ENCODE assay signal across 40 cellular contexts in the genomic region with DNA sequence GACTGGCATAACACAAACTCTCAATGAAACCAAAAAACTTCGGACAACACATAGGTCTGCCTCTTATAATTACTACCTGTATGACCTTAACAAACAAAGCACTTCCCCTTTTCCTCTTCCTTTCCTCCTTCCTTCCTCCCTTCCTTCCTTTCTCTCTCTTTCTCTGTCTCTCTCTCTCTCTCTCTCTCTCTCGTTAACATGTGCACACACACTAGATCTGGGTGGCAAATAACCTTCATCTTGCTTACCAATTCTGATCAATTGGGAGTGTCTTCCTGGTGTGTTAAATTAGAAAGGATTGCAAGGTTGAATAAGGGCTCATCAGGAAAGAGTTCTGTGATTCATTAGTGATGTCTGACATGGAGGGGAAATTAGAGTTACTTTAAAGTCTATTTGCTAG.
"Had no signal": no experiment of that assay in that cellular context is flagged by ENCODE, and none has a peak within 500 bp of the region (broad histone marks: within the 10 kb centered on the region; RNA-seq: fewer than 3 reads in every experiment).

No MANE protein-coding gene starts in this region.

- H3K9me3 Mint-ChIP-seq: activated naive CD4-positive, alpha-beta T cell treated with anti-CD3 and anti-CD28 coated beads, Interleukin-2, amount 10 ng/mL, durations not matched to agents 7 days and 5 days; activated T-cell treated with anti-CD3 and anti-CD28 coated beads, Interleukin-2, amount 50 U/mL, for 24 hours; activated T-cell treated with anti-CD3 and anti-CD28 coated beads, Interleukin-2, amount 50 U/mL, for 4 hours had no signal

- H3K4me1 Mint-ChIP-seq: activated naive CD4-positive, alpha-beta T cell treated with anti-CD3 and anti-CD28 coated beads, Interleukin-2, amount 10 ng/mL, durations not matched to agents 7 days and 5 days; activated naive CD4-positive, alpha-beta T cell treated with anti-CD3 and anti-CD28 coated beads, Interleukin-2, amount 50 U/mL, for 24 hours; activated naive CD8-positive, alpha-beta T cell treated with anti-CD3 and anti-CD28 coated beads for 36 hours; activated naive CD8-positive, alpha-beta T cell treated with anti-CD3 and anti-CD28 coated beads, Interleukin-2, amount 10 ng/mL, durations not matched to agents 7 days and 5 days; activated naive CD8-positive, alpha-beta T cell treated with anti-CD3 and anti-CD28 coated beads, Interleukin-2, amount 50 U/mL, for 24 hours; activated T-helper 17 cell treated with anti-CD3 and anti-CD28 coated beads, Interleukin-2, amount 50 U/mL, for 72 hours; central memory CD8-positive, alpha-beta T cell had no signal

- H3K36me3 ChIP-seq: adrenal gland, ascending aorta, brain microvascular endothelial cell, breast epithelium, cardiac muscle cell had no signal

- H3K27ac ChIP-seq: adrenal gland, ascending aorta, body of pancreas, brain microvascular endothelial cell, breast epithelium, cardiac muscle cell had no signal

- H3K27me3 Mint-ChIP-seq: activated naive CD4-positive, alpha-beta T cell treated with anti-CD3 and anti-CD28 coated beads, Interleukin-2, amount 10 ng/mL, durations not matched to agents 7 days and 5 days; activated naive CD8-positive, alpha-beta T cell treated with anti-CD3 and anti-CD28 coated beads, Interleukin-2, amount 10 ng/mL, durations not matched to agents 7 days and 5 days; activated naive CD8-positive, alpha-beta T cell treated with anti-CD3 and anti-CD28 coated beads, Interleukin-2, amount 50 U/mL, for 24 hours; activated T-cell treated with anti-CD3 and anti-CD28 coated beads, Interleukin-2, amount 50 U/mL, for 24 hours; activated T-helper 17 cell treated with anti-CD3 and anti-CD28 coated beads, Interleukin-2, amount 50 U/mL, for 72 hours; brain; central memory CD8-positive, alpha-beta T cell had no signal

- H3K4me3 ChIP-seq: adrenal gland, ascending aorta, body of pancreas, breast epithelium, cardiac muscle cell had no signal

- FAIRE-seq: astrocyte, bronchial epithelial cell had no signal

- H3K4me3 Mint-ChIP-seq: activated naive CD4-positive, alpha-beta T cell treated with anti-CD3 and anti-CD28 coated beads for 36 hours; activated naive CD4-positive, alpha-beta T cell treated with anti-CD3 and anti-CD28 coated beads, Interleukin-2, amount 10 ng/mL, durations not matched to agents 7 days and 5 days; activated naive CD4-positive, alpha-beta T cell treated with anti-CD3 and anti-CD28 coated beads, Interleukin-2, amount 50 U/mL, for 24 hours; activated naive CD8-positive, alpha-beta T cell; activated naive CD8-positive, alpha-beta T cell treated with anti-CD3 and anti-CD28 coated beads for 36 hours; activated naive CD8-positive, alpha-beta T cell treated with anti-CD3 and anti-CD28 coated beads, Interleukin-2, amount 10 ng/mL, durations not matched to agents 7 days and 5 days; activated naive CD8-positive, alpha-beta T cell treated with anti-CD3 and anti-CD28 coated beads, Interleukin-2, amount 50 U/mL, for 24 hours; activated T-cell treated with anti-CD3 and anti-CD28 coated beads, Interleukin-2, amount 50 U/mL, for 24 hours; activated T-cell treated with anti-CD3 and anti-CD28 coated beads, Interleukin-2, amount 50 U/mL, for 4 hours; activated T-cell treated with anti-CD3 and anti-CD28 coated beads, Interleukin-2, amount 50 U/mL, for 72 hours; activated T-helper 1 cell treated with anti-CD3 and anti-CD28 coated beads, Interleukin-12 subunit alpha, Interleukin-12 subunit beta, Interleukin-2, Interleukin-4 antibody, amounts not matched to agents 30 ng/mL and 10 ng/mL and 1 ng/mL, durations not matched to agents 14 hours and 24 hours and 36 hours; activated T-helper 17 cell treated with anti-CD3 and anti-CD28 coated beads, Interleukin-2, amount 50 U/mL, for 72 hours; brain; central memory CD8-positive, alpha-beta T cell had no signal

- H3K27ac Mint-ChIP-seq: activated naive CD4-positive, alpha-beta T cell treated with anti-CD3 and anti-CD28 coated beads for 36 hours; activated naive CD4-positive, alpha-beta T cell treated with anti-CD3 and anti-CD28 coated beads, Interleukin-2, amount 10 ng/mL, durations not matched to agents 7 days and 5 days; activated naive CD4-positive, alpha-beta T cell treated with anti-CD3 and anti-CD28 coated beads, Interleukin-2, amount 50 U/mL, for 24 hours; activated naive CD4-positive, alpha-beta T cell treated with anti-CD3 and anti-CD28 coated beads, Interleukin-2, amount 50 U/mL, for 72 hours; activated naive CD8-positive, alpha-beta T cell; activated naive CD8-positive, alpha-beta T cell treated with anti-CD3 and anti-CD28 coated beads for 36 hours; activated naive CD8-positive, alpha-beta T cell treated with anti-CD3 and anti-CD28 coated beads, Interleukin-2, amount 10 ng/mL, durations not matched to agents 7 days and 5 days; activated naive CD8-positive, alpha-beta T cell treated with anti-CD3 and anti-CD28 coated beads, Interleukin-2, amount 50 U/mL, for 24 hours; activated T-cell treated with anti-CD3 and anti-CD28 coated beads, Interleukin-2, amount 50 U/mL, for 24 hours; activated T-cell treated with anti-CD3 and anti-CD28 coated beads, Interleukin-2, amount 50 U/mL, for 72 hours; activated T-helper 1 cell treated with anti-CD3 and anti-CD28 coated beads, Interleukin-12 subunit alpha, Interleukin-12 subunit beta, Interleukin-2, Interleukin-4 antibody, amounts not matched to agents 30 ng/mL and 10 ng/mL and 1 ng/mL, durations not matched to agents 14 hours and 24 hours and 36 hours; activated T-helper 17 cell treated with anti-CD3 and anti-CD28 coated beads, Interleukin-2, amount 50 U/mL, for 72 hours; activated T-helper 2 cell treated with anti-CD3 and anti-CD28 coated beads, Interferon-gamma antibody, Interleukin-2, Interleukin-4, amounts not matched to agents 10 μg/mL and 5 μg/mL and 100 μg/mL, durations not matched to agents 14 hours and 24 hours and 36 hours; brain had no signal

- H3K36me3 Mint-ChIP-seq: activated naive CD4-positive, alpha-beta T cell treated with anti-CD3 and anti-CD28 coated beads, Interleukin-2, amount 10 ng/mL, durations not matched to agents 7 days and 5 days; activated naive CD4-positive, alpha-beta T cell treated with anti-CD3 and anti-CD28 coated beads, Interleukin-2, amount 50 U/mL, for 24 hours; activated naive CD4-positive, alpha-beta T cell treated with anti-CD3 and anti-CD28 coated beads, Interleukin-2, amount 50 U/mL, for 72 hours; activated naive CD8-positive, alpha-beta T cell; activated naive CD8-positive, alpha-beta T cell treated with anti-CD3 and anti-CD28 coated beads for 36 hours; activated naive CD8-positive, alpha-beta T cell treated with anti-CD3 and anti-CD28 coated beads, Interleukin-2, amount 10 ng/mL, durations not matched to agents 7 days and 5 days; brain had no signal

- H3K9me3 ChIP-seq: adrenal gland, ascending aorta, body of pancreas, breast epithelium had no signal

- ATAC-seq: activated naive CD4-positive, alpha-beta T cell treated with anti-CD3 and anti-CD28 coated beads, Interleukin-2, amount 50 U/mL, for 72 hours; activated naive CD8-positive, alpha-beta T cell treated with anti-CD3 and anti-CD28 coated beads, Interleukin-2, amount 50 U/mL, for 24 hours; activated T-cell treated with anti-CD3 and anti-CD28 coated beads, Interleukin-2, amount 50 U/mL, for 4 hours; activated T-cell treated with anti-CD3 and anti-CD28 coated beads, Interleukin-2, amount 50 U/mL, for 72 hours; activated T-helper 17 cell treated with anti-CD3 and anti-CD28 coated beads, Interleukin-2, amount 50 U/mL, for 72 hours; body of pancreas had no signal

- H3K27me3 ChIP-seq: adrenal gland, ascending aorta, body of pancreas, brain microvascular endothelial cell, breast epithelium, cardiac muscle cell had no signal

- H3K4me1 ChIP-seq: adrenal gland, ascending aorta, body of pancreas, breast epithelium had no signal

- DNase-seq: activated effector memory CD4-positive, alpha-beta T cell treated with anti-CD3 and anti-CD28 coated beads, Interleukin-2, amount 50 U/mL, for 16 hours; activated effector memory CD4-positive, alpha-beta T cell treated with Interleukin-2 at 50 U/mL for 16 hours; activated gamma-delta T cell; activated gamma-delta T cell treated with Interleukin-2 at 50 U/mL for 16 hours; activated naive CD4-positive, alpha-beta T cell; activated naive CD4-positive, alpha-beta T cell treated with anti-CD3 and anti-CD28 coated beads for 36 hours; activated naive CD4-positive, alpha-beta T cell treated with anti-CD3 and anti-CD28 coated beads, Interleukin-2, amount 10 ng/mL, durations not matched to agents 7 days and 5 days; activated naive CD4-positive, alpha-beta T cell treated with anti-CD3 and anti-CD28 coated beads, Interleukin-2, amount 50 U/mL, for 16 hours; activated naive CD4-positive, alpha-beta T cell treated with Interleukin-2 at 50 U/mL for 16 hours; activated naive CD8-positive, alpha-beta T cell treated with anti-CD3 and anti-CD28 coated beads for 36 hours; activated naive CD8-positive, alpha-beta T cell treated with anti-CD3 and anti-CD28 coated beads, Interleukin-2, amount 10 ng/mL, durations not matched to agents 7 days and 5 days; activated naive CD8-positive, alpha-beta T cell treated with anti-CD3 and anti-CD28 coated beads, Interleukin-2, amount 50 U/mL, for 24 hours; activated T-cell treated with anti-CD3 and anti-CD28 coated beads, Interleukin-2, amount 50 U/mL, for 1 hour; activated T-cell treated with anti-CD3 and anti-CD28 coated beads, Interleukin-2, amount 50 U/mL, for 24 hours; activated T-cell treated with anti-CD3 and anti-CD28 coated beads, Interleukin-2, amount 50 U/mL, for 4 hours; activated T-cell treated with anti-CD3 and anti-CD28 coated beads, Interleukin-2, amount 50 U/mL, for 48 hours; activated T-cell treated with anti-CD3 and anti-CD28 coated beads, Interleukin-2, amount 50 U/mL, for 72 hours; adrenal gland; amniotic stem cell; amygdala; anterior cingulate cortex; aorta; body of pancreas; brain microvascular endothelial cell; caudate nucleus; central memory CD4-positive, alpha-beta T cell; cerebellar nuclear complex had no signal
